In the genomic region with DNA sequence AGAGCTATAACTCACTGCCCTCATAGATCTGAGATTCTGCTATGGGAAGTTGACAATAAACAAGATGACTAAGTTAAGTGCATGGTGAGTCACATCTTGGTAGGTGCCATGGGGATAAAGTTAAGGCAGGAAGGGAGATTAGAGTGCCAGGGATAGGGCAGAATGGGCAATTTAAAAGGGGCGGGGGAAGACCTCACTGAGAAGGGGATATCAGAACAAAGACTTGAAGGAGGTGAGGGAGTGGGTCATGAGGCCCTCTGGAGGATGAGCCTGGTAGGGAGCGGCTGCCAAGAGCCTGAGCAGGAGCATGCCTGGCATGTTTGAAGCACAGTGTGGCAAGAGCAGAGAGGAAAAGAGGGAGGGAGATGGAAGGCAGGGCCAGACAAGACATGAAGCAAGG, we compare ENCODE assay signal across 15 cellular contexts. TPM values are rescaled to one million over a fixed set of nuclear protein-coding genes. Genes with fewer than 3 reads are reported as not detected.
DNase-seq lines count a peak whose midpoint lies in the region; ATAC-seq and TF ChIP-seq lines count a peak whose summit lies in the region.
"Had no signal": no experiment of that assay in that cellular context is flagged by ENCODE, and none has a peak within 500 bp of the region (broad histone marks: within the 10 kb centered on the region; RNA-seq: fewer than 3 reads in every experiment).

No MANE protein-coding gene starts in this region.

- peak; percentile 32 for TF ChIP-seq CTCF in BE2C (IDR thresholded peaks at IDR 0.05; ENCODE audit: low read depth, low read length)
- peak in 1 of 3 experiments; percentile 29; a peak in 2 of 6 replicates for TF ChIP-seq CTCF in HCT116 (IDR thresholded peaks at IDR 0.05 in 2 of 3, conservative IDR thresholded peaks at IDR 0.05 in 1 of 3; ENCODE audit: borderline replicate concordance in 1 of 3, insufficient read depth in 1 of 3, low read depth in 2 of 3, low read length in 2 of 3)
- TF ChIP-seq CTCF in SK-N-SH (IDR thresholded peaks at IDR 0.05), result no peak

- RAD21 ChIA-PET in HCT116 (lab: Charles Lee; ENCODE audit: low non-redundant PET in 1 of 2, low total read pairs in 2 of 2, uncharacterized antibody in 2 of 2, unreplicated experiment in 2 of 2), result no interaction called here

- no peak for TF ChIP-seq RAD21 in HCT116 (IDR thresholded peaks at IDR 0.05; ENCODE audit: low read depth)
- no peak for TF ChIP-seq RAD21 in SK-N-SH (IDR thresholded peaks at IDR 0.05; ENCODE audit: low read length)

- H3K79me2 ChIP-seq in HCT116 (ENCODE audit: insufficient read depth, low read length) (no peaks in the 10 kb centered on the region), SK-N-SH (ENCODE audit: insufficient read depth) (no peaks in the 10 kb centered on the region)

- H3K27ac ChIP-seq in HCT116 (ENCODE audit: low read depth, low read length) (no peak overlapping the region), SK-N-SH (ENCODE audit: low read depth in 2 of 2, low read length in 1 of 2) (no peak overlapping the region)
- H3K27ac ChIP-seq: cardiac muscle cell had no signal

- H3K4me1 ChIP-seq in BE2C (no peaks in the 10 kb centered on the region), HCT116 (ENCODE audit: control insufficient read depth in 1 of 2, insufficient read depth in 2 of 2, low read length in 2 of 2) (peaks cover 0 to 8% of the 10 kb centered on the region in 2 experiments; a peak in 1 of 4 replicates), SK-N-SH (ENCODE audit: control insufficient read depth in 1 of 2, insufficient read depth in 2 of 2, low read depth in 1 of 2, low read length in 1 of 2) (no peaks in the 10 kb centered on the region), HAP-1 (no peaks in the 10 kb centered on the region)

- H3K9me3 ChIP-seq in BE2C (no peaks in the 10 kb centered on the region; the same call in 1 of the 2 replicates), HCT116 (ENCODE audit: control insufficient read depth in 1 of 2, insufficient read depth in 1 of 2, low read depth in 1 of 2, low read length in 2 of 2) (peaks cover 0 to 4% of the 10 kb centered on the region in 2 experiments; a peak in 1 of 4 replicates), SK-N-SH (no peaks in the 10 kb centered on the region; the same call in 1 of the 2 replicates), HAP-1 (peaks cover 11% of the 10 kb centered on the region)

- TF ChIP-seq EP300 in SK-N-SH (IDR thresholded peaks at IDR 0.05; ENCODE audit: borderline replicate concordance in 1 of 2, low read depth in 1 of 2, low read length in 1 of 2), result no peak

- no peaks in the 10 kb centered on the region for H4K20me1 ChIP-seq in HCT116 (ENCODE audit: insufficient read depth)
- no peaks in the 10 kb centered on the region for H4K20me1 ChIP-seq in SK-N-SH (ENCODE audit: insufficient read depth)

- H3K36me3 ChIP-seq in BE2C (no peaks in the 10 kb centered on the region), HCT116 (ENCODE audit: control insufficient read depth in 1 of 2, insufficient read depth in 2 of 2, low read length in 2 of 2) (no peaks in the 10 kb centered on the region), SK-N-SH (replicated peaks in 1 of 2; ENCODE audit: control insufficient read depth in 1 of 2, insufficient read depth in 2 of 2, low read length in 1 of 2) (no peaks in the 10 kb centered on the region), HAP-1 (replicated peaks) (no peaks in the 10 kb centered on the region)
- H3K36me3 ChIP-seq: cardiac muscle cell had no signal

- no peak overlapping the region for H3K9ac ChIP-seq in HCT116 (ENCODE audit: low read length)
- H3K9ac ChIP-seq in SK-N-SH, result no peak overlapping the region

- in situ Hi-C loops in HAP-1 (cut with MboI; ENCODE audit: low sequenced_read_pairs), result no loop called here

- no TSS peak for BruUV-seq in HCT116 (replicated peaks; lab: Mats Ljungman, UMichigan)

- H3K4me2 ChIP-seq in HCT116 (ENCODE audit: low read length) (peak overlapping the region; percentile 20; the same call in 1 of the 2 replicates), SK-N-SH (no peak overlapping the region)

- CTCF ChIA-PET in HCT116 (lab: Charles Lee), result no interaction called here
- CTCF ChIA-PET in SK-N-SH (lab: Yijun Ruan, JAX), result interaction anchor here (0.5 to 1.9 kb wide), 5 partner anchors 9 to 34 kb away, joined by 3 to 5 read pairs (median 3); no protein-coding TSS in a partner anchor

- intact Hi-C loops in HCT116 (cut with micrococcal nuclease), result no loop called here

- H3K9me2 ChIP-seq in HCT116 (ENCODE audit: insufficient read depth) (no peaks in the 10 kb centered on the region), SK-N-SH (no peaks in the 10 kb centered on the region)

- POLR2A ChIA-PET in HCT116 (lab: Charles Lee), result no interaction called here
- POLR2A ChIA-PET in SK-N-SH (lab: Yijun Ruan, JAX), result no interaction called here

- H2AFZ ChIP-seq in HCT116 (ENCODE audit: low read depth, low read length, poor library complexity, severe bottlenecking), result no peak overlapping the region
- no peak overlapping the region for H2AFZ ChIP-seq in SK-N-SH (ENCODE audit: low read depth)

- no peaks in the 10 kb centered on the region for H3K27me3 ChIP-seq in BE2C
- H3K27me3 ChIP-seq in HCT116 (ENCODE audit: insufficient read depth, low read length), result no peaks in the 10 kb centered on the region
- H3K27me3 ChIP-seq in SK-N-SH (ENCODE audit: insufficient read depth), result no peaks in the 10 kb centered on the region
- H3K27me3 ChIP-seq in HAP-1 (ENCODE audit: low read depth), result no peaks in the 10 kb centered on the region
- H3K27me3 ChIP-seq: cardiac muscle cell had no signal

- peak; percentile 81 for ATAC-seq in HCT116

- 41% methylated on average over 2 of the region's 2 CpGs for WGBS in SK-N-SH (ENCODE audit: low lambda C conversion rate)

- no peaks in the 10 kb centered on the region for H3F3A ChIP-seq in SK-N-SH (replicated peaks; ENCODE audit: insufficient read depth)

- peak; percentile 23 for DNase-seq in BE2C
- peak; percentile 37 for DNase-seq in HCT116 (ENCODE audit: low read depth, low spot score)
- no peak for DNase-seq in SK-N-SH
- DNase-seq in islet precursor cell, result peak; percentile 71
- DNase-seq in HAP-1 (ENCODE audit: low spot score in 2 of 2), result no peak
- no peak for DNase-seq in middle frontal gyrus (ENCODE audit: extremely low spot score, low spot score)
- DNase-seq in NCI-H2171 treated with DMSO at 0.1 percent for 48 hours (lab: John Stamatoyannopoulos, UW), result no peak
- no peak for DNase-seq in NCI-H510A (lab: John Stamatoyannopoulos, UW)
- DNase-seq: activated CD4-positive, alpha-beta memory T cell treated with anti-CD3 and anti-CD28 coated beads, Interleukin-2, amount 10 ng/mL, durations not matched to agents 7 days and 5 days; activated effector memory CD4-positive, alpha-beta T cell treated with anti-CD3 and anti-CD28 coated beads, Interleukin-2, amount 50 U/mL, for 16 hours; KG1 had no signal

- H3K4me3 ChIP-seq in BE2C (ENCODE audit: low read depth, low read length) (no peak overlapping the region), HCT116 (replicated peaks in 1 of 2; ENCODE audit: low read depth in 1 of 2, low read length in 2 of 2) (no peak overlapping the region), SK-N-SH (ENCODE audit: low read depth in 2 of 2, low read length in 1 of 2) (no peak overlapping the region), HAP-1 (no peak overlapping the region)
- H3K4me3 ChIP-seq: cardiac muscle cell had no signal

- TF ChIP-seq POLR2A in HCT116 (IDR thresholded peaks at IDR 0.05; ENCODE audit: borderline replicate concordance, extremely low read depth, insufficient read depth, insufficient read length), result no peak

TF ChIP-seq in HCT116, 20 proteins besides CTCF, POLR2A, EP300 and RAD21 (continues in another document):
- TF ChIP-seq CBX3 (IDR thresholded peaks at IDR 0.05; ENCODE audit: low read depth), result peak; percentile 52; the same call in 1 of the 2 replicates
- no peak for TF ChIP-seq EZH2phosphoT487 (IDR thresholded peaks at IDR 0.05; ENCODE audit: borderline replicate concordance)
- TF ChIP-seq SRF (IDR thresholded peaks at IDR 0.05; ENCODE audit: low read depth), result no peak

TF ChIP-seq in SK-N-SH, 30 proteins besides CTCF, POLR2A, EP300 and RAD21 (continues in another document):
- TF ChIP-seq MXI1 (IDR thresholded peaks at IDR 0.05; ENCODE audit: low read depth, low read length) (no peak), MEF2A (IDR thresholded peaks at IDR 0.05; ENCODE audit: borderline replicate concordance, low read depth) (no peak), USF1 (IDR thresholded peaks at IDR 0.05; ENCODE audit: borderline replicate concordance, low read depth) (no peak)
- TF ChIP-seq, protein P1, sequence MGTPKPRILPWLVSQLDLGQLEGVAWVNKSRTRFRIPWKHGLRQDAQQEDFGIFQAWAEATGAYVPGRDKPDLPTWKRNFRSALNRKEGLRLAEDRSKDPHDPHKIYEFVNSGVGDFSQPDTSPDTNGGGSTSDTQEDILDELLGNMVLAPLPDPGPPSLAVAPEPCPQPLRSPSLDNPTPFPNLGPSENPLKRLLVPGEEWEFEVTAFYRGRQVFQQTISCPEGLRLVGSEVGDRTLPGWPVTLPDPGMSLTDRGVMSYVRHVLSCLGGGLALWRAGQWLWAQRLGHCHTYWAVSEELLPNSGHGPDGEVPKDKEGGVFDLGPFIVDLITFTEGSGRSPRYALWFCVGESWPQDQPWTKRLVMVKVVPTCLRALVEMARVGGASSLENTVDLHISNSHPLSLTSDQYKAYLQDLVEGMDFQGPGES (IDR thresholded peaks at IDR 0.05; ENCODE audit: low read depth, low read length), result no peak

RNA-seq across cellular contexts. Expression of gene INMT, which starts 34.8 kb away (rescaled TPM):
- not detected for polyA plus RNA-seq in BE2C (2012; ENCODE audit: insufficient read depth, insufficient read length, low read depth)
- 0.32 TPM for total RNA-seq in HCT116 (2021; ENCODE audit: unreplicated experiment)
- polyA plus RNA-seq in HCT116 (2012), result 0.02 and 0.09 TPM in 2 replicates
- not detected in 2 replicates for polyA plus RNA-seq in SK-N-SH (2012; rRNA removed)
- polyA plus RNA-seq in SK-N-SH (2012; cell fraction: cytosol; rRNA removed), result not detected in 2 replicates
- not detected in 2 replicates for polyA plus RNA-seq in SK-N-SH (2012; cell fraction: nucleus; rRNA removed)
- total RNA-seq: endothelial cell of umbilical vein had no signal
- polyA plus RNA-seq: endothelial cell of umbilical vein had no signal

RNA-seq across cellular contexts. Expression of gene CRHR2, which starts 34.9 kb away (rescaled TPM):
- polyA plus RNA-seq in BE2C (2012; ENCODE audit: insufficient read depth, insufficient read length, low read depth), result 1.3 TPM
- total RNA-seq in HCT116 (2021; ENCODE audit: unreplicated experiment), result not detected
- 0.01 and 0.03 TPM in 2 replicates for polyA plus RNA-seq in HCT116 (2012)
- polyA plus RNA-seq in SK-N-SH (2012; rRNA removed), result not detected in 2 replicates
- polyA plus RNA-seq in SK-N-SH (2012; cell fraction: cytosol; rRNA removed), result not detected in 2 replicates
- not detected in 2 replicates for polyA plus RNA-seq in SK-N-SH (2012; cell fraction: nucleus; rRNA removed)
- total RNA-seq: activated CD4-positive, alpha-beta memory T cell treated with anti-CD3 and anti-CD28 coated beads, Interleukin-2, amount 10 ng/mL, durations not matched to agents 7 days and 5 days; endothelial cell of umbilical vein; mononuclear cell; T-helper 2 cell treated with Interferon-gamma antibody and Interleukin-4, amounts not matched to agents 100 ng/mL and 5 ng/mL, for 36 hours had no signal
- polyA plus RNA-seq: endothelial cell of umbilical vein had no signal

RNA-seq across cellular contexts. Expression of gene MINDY4, which starts 54.0 kb away (rescaled TPM):
- 2.2 TPM for polyA plus RNA-seq in BE2C (2012; ENCODE audit: insufficient read depth, insufficient read length, low read depth)
- total RNA-seq in HCT116 (2021; ENCODE audit: unreplicated experiment), result 6.1 TPM
- polyA plus RNA-seq in HCT116 (2012), result 3.6 and 3.8 TPM in 2 replicates
- polyA plus RNA-seq in SK-N-SH (2012; rRNA removed), result 1.8 TPM in 2 replicates
- polyA plus RNA-seq in SK-N-SH (2012; cell fraction: cytosol; rRNA removed), result 1.4 and 1.8 TPM in 2 replicates
- 4.4 and 5.6 TPM in 2 replicates for polyA plus RNA-seq in SK-N-SH (2012; cell fraction: nucleus; rRNA removed)

Comparison
In these comparisons a context has a peak if more than half of its experiments do, and no peak if none do; other contexts are left out.
1. DNase-seq: peak in BE2C (single experiment), HCT116 (single experiment) and islet precursor cell (single experiment); none in SK-N-SH (single experiment), HAP-1 (0 of 2), middle frontal gyrus (single experiment), NCI-H2171 treated with DMSO at 0.1 percent for 48 hours (single experiment) and NCI-H510A (single experiment).